In the genomic region with DNA sequence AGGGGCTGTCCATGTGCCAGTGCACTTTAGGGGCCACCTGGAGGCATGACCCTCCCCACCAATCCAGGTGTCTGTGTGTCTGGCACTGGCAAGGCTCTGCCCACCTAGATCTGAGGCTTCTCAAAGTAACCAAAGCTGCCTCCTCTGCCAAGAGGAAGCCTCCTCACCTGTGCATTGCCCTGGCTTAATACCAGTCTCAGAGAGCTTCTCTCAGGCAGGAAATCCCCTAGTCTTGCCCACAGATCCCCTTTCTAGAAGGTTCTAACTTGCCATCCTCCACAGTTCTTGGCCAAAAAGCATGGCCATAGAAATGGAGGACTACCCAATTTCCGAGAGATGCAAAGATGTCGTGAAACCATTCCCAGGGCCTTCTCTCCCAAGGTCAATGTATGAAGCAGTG, we compare ENCODE assay signal across 17 cellular contexts.
A peak's percentile ranks its signal among the peaks of the same experiment; 100 is the strongest.
DNase-seq lines count a peak whose midpoint lies in the region; ATAC-seq and TF ChIP-seq lines count a peak whose summit lies in the region.
"Had no signal": no experiment of that assay in that cellular context is flagged by ENCODE, and none has a peak within 500 bp of the region (broad histone marks: within the 10 kb centered on the region; RNA-seq: fewer than 3 reads in every experiment).

No MANE protein-coding gene starts in this region.

- ATAC-seq in heart right ventricle, result no peak
- ATAC-seq in upper lobe of left lung (ENCODE audit: low FRiP score in 2 of 2), result no peak
- no peak for ATAC-seq in HG02870 (IDR thresholded peaks at IDR 0.05; ENCODE audit: unreplicated experiment)
- ATAC-seq: HepG2 had no signal

- peaks cover 0 to 31% of the 10 kb centered on the region in 2 donors for H3K4me1 ChIP-seq in right atrium auricular region
- peaks cover 11 to 25% (median 19%) of the 10 kb centered on the region in 9 donors for H3K4me1 ChIP-seq in heart right ventricle
- H3K4me1 ChIP-seq in ascending aorta, result peaks cover 13 to 25% of the 10 kb centered on the region in 2 donors
- peaks cover 8 to 32% (median 16%) of the 10 kb centered on the region in 4 donors for H3K4me1 ChIP-seq in upper lobe of left lung

- WGBS in heart right ventricle, 2 donors, result 59 to 69% methylated on average over 2 of the region's 2 CpGs
- WGBS in upper lobe of left lung, 2 donors, result 92 to 93% methylated on average over 2 of the region's 2 CpGs

- no peak for TF ChIP-seq POLR2A in upper lobe of left lung (IDR thresholded peaks at IDR 0.05)

- intact Hi-C loops in heart right ventricle (cut with DNase I), result loop anchor here in 1 of 10 donors (10.0 kb wide), 1 partner anchor 60 kb away; no protein-coding TSS in a partner anchor
- intact Hi-C loops in ascending aorta (cut with DNase I), result no loop called here

- H3K27ac Mint-ChIP-seq in neural crest cell (ENCODE audit: unreplicated experiment), result peak overlapping the region; percentile 10

- H3K27me3 Mint-ChIP-seq in neural crest cell (ENCODE audit: low read depth), result no peaks in the 10 kb centered on the region

- peaks cover 5% of the 10 kb centered on the region for H3K4me1 Mint-ChIP-seq in neural crest cell

- no peak for TF ChIP-seq EP300 in upper lobe of left lung (IDR thresholded peaks at IDR 0.05)

- DNase-seq in right atrium auricular region (ENCODE audit: low spot score), result no peak
- DNase-seq in heart right ventricle, result no peak
- no peak for DNase-seq in ascending aorta (ENCODE audit: low spot score in 2 of 2)
- DNase-seq in neural crest cell (ENCODE audit: low read depth, low spot score), result no peak
- no peak for DNase-seq in upper lobe of left lung
- no peak for DNase-seq in NCI-H1417 (lab: John Stamatoyannopoulos, UW)
- no peak for DNase-seq in NK-92 treated with Interleukin-12 subunit alpha and Interleukin-12 subunit beta, amount 100 ng/mL, for 24 hours (lab: John Stamatoyannopoulos, UW)
- DNase-seq: Caco-2, DMS153, GOT3, KG1, NCI-H1436 treated with DMSO at 0.1 percent for 48 hours, NCI-H2029 treated with DMSO at 0.1 percent for 48 hours, NCI-H2171 treated with DMSO at 0.1 percent for 48 hours, NCI-H510A had no signal

- peaks cover 25% of the 10 kb centered on the region for H3K36me3 ChIP-seq in right atrium auricular region
- peaks cover 0 to 29% (median 7%) of the 10 kb centered on the region in 9 donors for H3K36me3 ChIP-seq in heart right ventricle
- H3K36me3 ChIP-seq in ascending aorta, result peaks cover 19 to 25% of the 10 kb centered on the region in 2 donors
- peaks cover 0 to 20% (median 17%) of the 10 kb centered on the region in 4 donors for H3K36me3 ChIP-seq in upper lobe of left lung

- TF ChIP-seq CTCF in right atrium auricular region (IDR thresholded peaks at IDR 0.05), result no peak
- TF ChIP-seq CTCF in heart right ventricle (IDR thresholded peaks at IDR 0.05), result no peak
- no peak for TF ChIP-seq CTCF in ascending aorta (IDR thresholded peaks at IDR 0.05)
- no peak for TF ChIP-seq CTCF in neural crest cell (conservative IDR thresholded peaks at IDR 0.05)
- no peak for TF ChIP-seq CTCF in upper lobe of left lung (IDR thresholded peaks at IDR 0.05)

- H3K27ac ChIP-seq in right atrium auricular region (peak overlapping the region; percentile 3 to 5), heart right ventricle (peak overlapping the region in 4 of 10 donors; percentile 10 to 53 (median 34)), ascending aorta (peak overlapping the region; percentile 27 to 64), upper lobe of left lung (peak overlapping the region in 3 of 4 donors; percentile 23 to 61 (median 60))

- H3K27me3 ChIP-seq in right atrium auricular region, result no peaks in the 10 kb centered on the region
- no peaks in the 10 kb centered on the region for H3K27me3 ChIP-seq in heart right ventricle
- H3K27me3 ChIP-seq in ascending aorta, result no peaks in the 10 kb centered on the region
- no peaks in the 10 kb centered on the region for H3K27me3 ChIP-seq in upper lobe of left lung

- H3K4me3 ChIP-seq in right atrium auricular region, result no peak overlapping the region
- H3K4me3 ChIP-seq in heart right ventricle, result no peak overlapping the region
- no peak overlapping the region for H3K4me3 ChIP-seq in ascending aorta
- no peak overlapping the region for H3K4me3 ChIP-seq in upper lobe of left lung

- no peaks in the 10 kb centered on the region for H3K9me3 ChIP-seq in right atrium auricular region
- no peaks in the 10 kb centered on the region for H3K9me3 ChIP-seq in heart right ventricle
- no peaks in the 10 kb centered on the region for H3K9me3 ChIP-seq in ascending aorta
- H3K9me3 ChIP-seq in upper lobe of left lung, result no peaks in the 10 kb centered on the region
- H3K9me3 ChIP-seq: Caco-2 had no signal

- peaks cover 2% of the 10 kb centered on the region for H3K36me3 Mint-ChIP-seq in neural crest cell (ENCODE audit: low read depth)

- H3K4me3 Mint-ChIP-seq in neural crest cell, result no peak overlapping the region

- no peaks in the 10 kb centered on the region for H3K9me3 Mint-ChIP-seq in neural crest cell
